1 cellular context compared by ENCODE assay signal in genomic region chr16:57712569-57712968, GRCh38.
A peak's percentile ranks its signal among the peaks of the same experiment; 100 is the strongest.
TF ChIP-seq lines count a peak whose summit lies in the region.
"Not testable (repeated sequence)": the region's sequence is repeated elsewhere in the genome, so short reads cannot be mapped to it uniquely, and the experiment has no call there.

No MANE protein-coding gene starts in this region.

TF ChIP-seq in K562, 482 proteins besides CTCF, POLR2A, EP300 and RAD21:
- TF ChIP-seq CBFA2T2 (conservative IDR thresholded peaks at IDR 0.05) = peak; percentile 69
- peak in 1 of 2 experiments; percentile 68; a peak in 1 of 4 replicates for TF ChIP-seq RCOR1 (IDR thresholded peaks at IDR 0.05; ENCODE audit: borderline replicate concordance in 1 of 2, low read depth in 2 of 2, low read length in 2 of 2)
- peak; percentile 85 for TF ChIP-seq CBFA2T3 (IDR thresholded peaks at IDR 0.05)
- TF ChIP-seq ARID1B (IDR thresholded peaks at IDR 0.05) = peak; percentile 78
- TF ChIP-seq MTA2 (IDR thresholded peaks at IDR 0.05; ENCODE audit: low read depth) = peak; percentile 27; the same call in 1 of the 2 replicates
- TF ChIP-seq CTBP1 (IDR thresholded peaks at IDR 0.05; ENCODE audit: borderline replicate concordance) = 0 out of 2 replicates have a peak, but pooled peaks have one; percentile 17
- TF ChIP-seq SMARCA4 (IDR thresholded peaks at IDR 0.05) = peak; percentile 48; the same call in 1 of the 2 replicates
- TF ChIP-seq CBX8 (IDR thresholded peaks at IDR 0.05; ENCODE audit: borderline replicate concordance, extremely low read depth, low read depth, low read length, poor library complexity, severe bottlenecking) = peak; percentile 46
- peak; percentile 65 for TF ChIP-seq TCF3 (CRISPR knock-in tag; IDR thresholded peaks at IDR 0.05)
- peak; percentile 60; the same call in 1 of the 2 replicates for TF ChIP-seq HDAC2 (IDR thresholded peaks at IDR 0.05)
- TF ChIP-seq TAL1 (IDR thresholded peaks at IDR 0.05) = peak; percentile 79
- TF ChIP-seq TRIM24 (IDR thresholded peaks at IDR 0.05) = peak; percentile 40 to 48; a peak in 3 of 4 replicates
- peak in 1 of 2 experiments; percentile 77; a peak in 2 of 4 replicates for TF ChIP-seq HDAC1 (IDR thresholded peaks at IDR 0.05)
- TF ChIP-seq TEAD4 (IDR thresholded peaks at IDR 0.05; ENCODE audit: low read length) = peak; percentile 45; the same call in 1 of the 2 replicates
- TF ChIP-seq TEAD4 (CRISPR knock-in tag; IDR thresholded peaks at IDR 0.05; ENCODE audit: borderline replicate concordance) = not testable (repeated sequence)
- TF ChIP-seq BCOR (IDR thresholded peaks at IDR 0.05) = 0 out of 2 replicates have a peak, but pooled peaks have one; percentile 54
- peak; percentile 72; the same call in 1 of the 2 replicates for TF ChIP-seq DPF2 (IDR thresholded peaks at IDR 0.05)
- peak; percentile 83 for TF ChIP-seq KDM1A (IDR thresholded peaks at IDR 0.05)
- TF ChIP-seq NFIC (IDR thresholded peaks at IDR 0.05) = peak; percentile 25; the same call in 1 of the 2 replicates
- 0 out of 2 replicates have a peak, but pooled peaks have one; percentile 12 for TF ChIP-seq CC2D1A (IDR thresholded peaks at IDR 0.05)
- TF ChIP-seq NRF1 (conservative IDR thresholded peaks at IDR 0.05 in 1 of 2, IDR thresholded peaks at IDR 0.05 in 1 of 2) = peak in 1 of 2 experiments; percentile 14; a peak in 1 of 4 replicates
